In genomic region chr10:77526861-77527617, GRCh38 we compare ENCODE assay signal across 16 cellular contexts.
DNase-seq lines count a peak whose midpoint lies in the region; ATAC-seq and TF ChIP-seq lines count a peak whose summit lies in the region.
"Had no signal": no experiment of that assay in that cellular context is flagged by ENCODE, and none has a peak within 500 bp of the region (broad histone marks: within the 10 kb centered on the region; RNA-seq: fewer than 3 reads in every experiment).

No MANE protein-coding gene starts in this region.

- H3F3A ChIP-seq in GM23338 (replicated peaks; ENCODE audit: low read depth), result no peaks in the 10 kb centered on the region

- H3K36me3 Mint-ChIP-seq in GM23338 (ENCODE audit: low read depth) (no peaks in the 10 kb centered on the region), brain (no peaks in the 10 kb centered on the region)
- H3K36me3 Mint-ChIP-seq: activated naive CD8-positive, alpha-beta T cell treated with anti-CD3 and anti-CD28 coated beads for 36 hours; naive thymus-derived CD8-positive, alpha-beta T cell had no signal

- TF ChIP-seq CTCF in GM23338 (conservative IDR thresholded peaks at IDR 0.05; ENCODE audit: low read depth in 2 of 2) (no peak), brain (conservative IDR thresholded peaks at IDR 0.05) (no peak), OCI-LY7 (conservative IDR thresholded peaks at IDR 0.05; ENCODE audit: low read length) (no peak)

- no peak overlapping the region for H4K91ac ChIP-seq in neuronal stem cell (ENCODE audit: low read depth, low read length, poor library complexity)

- no TSS peak for BruUV-seq in OCI-LY7 (replicated peaks; lab: Mats Ljungman, UMichigan)

- H3K4me3 ChIP-seq in GM23338 (no peak overlapping the region), neuronal stem cell (ENCODE audit: low read length in 2 of 2) (no peak overlapping the region), OCI-LY7 (ENCODE audit: low read depth, low read length, poor library complexity, severe bottlenecking) (no peak overlapping the region)
- H3K4me3 ChIP-seq: breast epithelium had no signal

- H3K14ac ChIP-seq in neuronal stem cell (ENCODE audit: low read length), result no peak overlapping the region

- POLR2A ChIA-PET in OCI-LY7 (lab: Charles Lee), result no interaction called here

- peak overlapping the region; percentile 29 for H3K27ac Mint-ChIP-seq in GM23338
- peak overlapping the region; percentile 8 to 81 (median 53) for H3K27ac Mint-ChIP-seq in brain
- H3K27ac Mint-ChIP-seq: activated CD4-positive, alpha-beta T cell treated with anti-CD3 and anti-CD28 coated beads, Interleukin-2, amount 10 ng/mL, durations not matched to agents 7 days and 5 days; activated naive CD8-positive, alpha-beta T cell treated with anti-CD3 and anti-CD28 coated beads for 36 hours; naive thymus-derived CD8-positive, alpha-beta T cell had no signal

- H2BK120ac ChIP-seq in neuronal stem cell (ENCODE audit: low read depth, low read length), result no peak overlapping the region

- H3K9me2 ChIP-seq in GM23338 (ENCODE audit: insufficient read depth) (0 out of 2 replicates have a peak, but pooled peaks cover 4% of the 10 kb centered on the region), OCI-LY7 (ENCODE audit: insufficient read depth, low read length) (no peaks in the 10 kb centered on the region)

- H3K9me3 Mint-ChIP-seq in GM23338, result no peaks in the 10 kb centered on the region
- H3K9me3 Mint-ChIP-seq in brain, result no peaks in the 10 kb centered on the region
- H3K9me3 Mint-ChIP-seq: activated CD4-positive, alpha-beta T cell treated with anti-CD3 and anti-CD28 coated beads, Interleukin-2, amount 10 ng/mL, durations not matched to agents 7 days and 5 days; activated naive CD8-positive, alpha-beta T cell treated with anti-CD3 and anti-CD28 coated beads for 36 hours; naive thymus-derived CD8-positive, alpha-beta T cell had no signal

- H3K4me1 Mint-ChIP-seq in GM23338 (peaks cover 49% of the 10 kb centered on the region), brain (peaks cover 80% of the 10 kb centered on the region)
- H3K4me1 Mint-ChIP-seq: activated CD4-positive, alpha-beta T cell treated with anti-CD3 and anti-CD28 coated beads, Interleukin-2, amount 10 ng/mL, durations not matched to agents 7 days and 5 days; activated naive CD8-positive, alpha-beta T cell treated with anti-CD3 and anti-CD28 coated beads for 36 hours; naive thymus-derived CD8-positive, alpha-beta T cell had no signal

- no peaks in the 10 kb centered on the region for H3K9me3 ChIP-seq in neuronal stem cell (replicated peaks in 1 of 2; ENCODE audit: control insufficient read depth in 2 of 2, insufficient read depth in 1 of 2, low read depth in 1 of 2, low read length in 2 of 2)
- no peaks in the 10 kb centered on the region for H3K9me3 ChIP-seq in OCI-LY7 (ENCODE audit: low read length)
- H3K9me3 ChIP-seq: breast epithelium had no signal

- no peak overlapping the region for H2BK12ac ChIP-seq in neuronal stem cell (ENCODE audit: low read length)

- H3K36me3 ChIP-seq in GM23338 (ENCODE audit: insufficient read depth) (no peaks in the 10 kb centered on the region), neuronal stem cell (replicated peaks in 1 of 2; ENCODE audit: control insufficient read depth in 2 of 2, insufficient read depth in 2 of 2, low read length in 2 of 2) (no peaks in the 10 kb centered on the region), OCI-LY7 (ENCODE audit: insufficient read depth, low read length) (no peaks in the 10 kb centered on the region)
- H3K36me3 ChIP-seq: breast epithelium had no signal

- H3K18ac ChIP-seq in neuronal stem cell (ENCODE audit: low read length), result peak overlapping the region; percentile 19

- H2AFZ ChIP-seq in GM23338 (no peak overlapping the region), neuronal stem cell (ENCODE audit: low read length) (no peak overlapping the region), OCI-LY7 (ENCODE audit: low read length) (no peak overlapping the region)

- H3K4me3 Mint-ChIP-seq in GM23338 (no peak overlapping the region), brain (peak overlapping the region in 1 of 5 experiments; percentile 2)
- H3K4me3 Mint-ChIP-seq: activated CD4-positive, alpha-beta T cell treated with anti-CD3 and anti-CD28 coated beads, Interleukin-2, amount 10 ng/mL, durations not matched to agents 7 days and 5 days; activated naive CD8-positive, alpha-beta T cell treated with anti-CD3 and anti-CD28 coated beads for 36 hours; naive thymus-derived CD8-positive, alpha-beta T cell had no signal

- CTCF ChIA-PET in OCI-LY7 (lab: Charles Lee; ENCODE audit: unreplicated experiment), result no interaction called here

- intact Hi-C loops in OCI-LY7 (cut with micrococcal nuclease; ENCODE audit: unreplicated experiment), result no loop called here

- H4K20me1 ChIP-seq in GM23338 (replicated peaks; ENCODE audit: insufficient read depth) (no peaks in the 10 kb centered on the region), OCI-LY7 (ENCODE audit: insufficient read depth, low read length) (no peaks in the 10 kb centered on the region)

- H3K27ac ChIP-seq in GM23338 (ENCODE audit: low read depth) (no peak overlapping the region), neuronal stem cell (replicated peaks; ENCODE audit: low read length) (no peak overlapping the region), OCI-LY7 (ENCODE audit: low read depth, low read length, poor library complexity, severe bottlenecking) (no peak overlapping the region)
- H3K27ac ChIP-seq: breast epithelium had no signal

- H2AK5ac ChIP-seq in neuronal stem cell (ENCODE audit: low read depth, low read length), result peak overlapping the region; percentile 76

- no peak overlapping the region for H3K4me2 ChIP-seq in GM23338
- no peak overlapping the region for H3K4me2 ChIP-seq in neuronal stem cell (ENCODE audit: insufficient read depth, low read length, poor library complexity, severe bottlenecking)
- H3K4me2 ChIP-seq in OCI-LY7 (ENCODE audit: low read length), result no peak overlapping the region

- no peak overlapping the region for H3K9ac ChIP-seq in neuronal stem cell (ENCODE audit: low read depth, low read length, poor library complexity)

- H3K27me3 ChIP-seq in GM23338 (ENCODE audit: insufficient read depth), result no peaks in the 10 kb centered on the region
- no peaks in the 10 kb centered on the region for H3K27me3 ChIP-seq in neuronal stem cell (ENCODE audit: control insufficient read depth in 3 of 3, insufficient read depth in 3 of 3, low read depth in 1 of 3, low read length in 3 of 3)
- H3K27me3 ChIP-seq: breast epithelium had no signal

- H2BK15ac ChIP-seq in neuronal stem cell (ENCODE audit: low read length), result no peak overlapping the region

- ATAC-seq in GM23338 (no peak), HG02884 (IDR thresholded peaks at IDR 0.05; ENCODE audit: unreplicated experiment) (no peak), GM18873 (IDR thresholded peaks at IDR 0.05; ENCODE audit: low FRiP score, unreplicated experiment) (no peak)
- ATAC-seq: naive thymus-derived CD8-positive, alpha-beta T cell had no signal

- H4K8ac ChIP-seq in neuronal stem cell (ENCODE audit: low read depth, low read length), result no peak overlapping the region

- H3K27me3 Mint-ChIP-seq in GM23338 (ENCODE audit: insufficient read depth, low read depth, poor library complexity) (peaks cover 3% of the 10 kb centered on the region), brain (no peaks in the 10 kb centered on the region)

- no peak overlapping the region for H2BK5ac ChIP-seq in neuronal stem cell (ENCODE audit: low read length)

- peaks cover 37% of the 10 kb centered on the region for H3K4me1 ChIP-seq in GM23338 (ENCODE audit: insufficient read depth)
- peaks cover 5 to 11% of the 10 kb centered on the region in 2 donors for H3K4me1 ChIP-seq in neuronal stem cell (ENCODE audit: control insufficient read depth in 2 of 2, insufficient read depth in 1 of 2, low read depth in 1 of 2, low read length in 2 of 2)
- no peaks in the 10 kb centered on the region for H3K4me1 ChIP-seq in OCI-LY7 (ENCODE audit: insufficient read depth, low read length, poor library complexity, severe bottlenecking)
- H3K4me1 ChIP-seq: breast epithelium had no signal

- no peak overlapping the region for H3K23ac ChIP-seq in neuronal stem cell (ENCODE audit: low read depth, low read length, poor library complexity)

- no peak overlapping the region for H3K4ac ChIP-seq in neuronal stem cell (ENCODE audit: low read length)

- H3K79me1 ChIP-seq in neuronal stem cell (ENCODE audit: low read depth, low read length), result no peaks in the 10 kb centered on the region

- no peak for DNase-seq in GM23338 (ENCODE audit: low spot score)
- peak; percentile 2 for DNase-seq in NCI-H128 (lab: John Stamatoyannopoulos, UW; ENCODE audit: unreplicated experiment)
- DNase-seq in neuronal stem cell (ENCODE audit: low spot score), result no peak
- no peak for DNase-seq in OCI-LY7 (ENCODE audit: low spot score)
- DNase-seq in NCI-H1048 (lab: John Stamatoyannopoulos, UW), result no peak
- DNase-seq: activated CD4-positive, alpha-beta T cell treated with anti-CD3 and anti-CD28 coated beads, Interleukin-2, amount 10 ng/mL, durations not matched to agents 7 days and 5 days; activated naive CD8-positive, alpha-beta T cell treated with anti-CD3 and anti-CD28 coated beads for 36 hours; Calu3; effector memory CD4-positive, alpha-beta T cell; Kasumi-1; naive thymus-derived CD8-positive, alpha-beta T cell; NCI-H2227 treated with DMSO at 0.1 percent for 48 hours had no signal

- H3K79me2 ChIP-seq in GM23338 (replicated peaks; ENCODE audit: insufficient read depth) (no peaks in the 10 kb centered on the region), OCI-LY7 (ENCODE audit: insufficient read depth, low read depth, low read length) (no peaks in the 10 kb centered on the region)

- WGBS in neuronal stem cell (ENCODE audit: extremely low coverage in 2 of 2, insufficient read length in 2 of 2, insufficient replicate concordance in 1 of 2), 2 donors, result no CpG with 5 or more reads among the region's 6 CpGs

TF ChIP-seq in GM23338, 12 proteins besides CTCF, POLR2A, EP300 and RAD21:
- TF ChIP-seq JUNB (IDR thresholded peaks at IDR 0.05; ENCODE audit: unreplicated experiment), result no peak
- no peak for TF ChIP-seq ZNF331 (CRISPR knock-in tag; IDR thresholded peaks at IDR 0.05; ENCODE audit: low read depth)
TF ChIP-seq in GM23338: peak in this region for 0.
